Comparison of ENCODE assay signal across 22 cellular contexts in the genomic region with DNA sequence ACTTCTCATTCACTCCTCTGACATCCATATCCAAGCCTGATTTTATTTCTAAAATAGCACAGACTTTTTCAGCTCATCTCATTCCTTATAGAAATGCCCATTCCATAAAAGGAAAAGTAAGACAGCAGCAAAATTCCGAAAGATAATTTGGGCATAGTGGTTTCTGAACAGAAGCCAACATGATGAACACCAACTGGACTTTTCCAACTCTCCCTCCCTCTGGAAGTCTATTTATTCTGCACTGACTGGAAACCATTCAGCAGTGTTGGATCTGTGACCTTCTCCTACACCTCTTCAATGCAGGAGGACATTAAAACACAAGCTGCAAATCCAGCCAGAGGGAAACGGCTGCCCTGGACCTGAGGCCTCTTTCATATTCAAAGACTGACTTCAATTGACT.
"Had no signal": no experiment of that assay in that cellular context is flagged by ENCODE, and none has a peak within 500 bp of the region (broad histone marks: within the 10 kb centered on the region; RNA-seq: fewer than 3 reads in every experiment).

No MANE protein-coding gene starts in this region.

- H3K27ac ChIP-seq: dorsolateral prefrontal cortex, foreskin keratinocyte, gastroesophageal sphincter, heart left ventricle, hepatocyte, neural progenitor cell, prostate gland, sigmoid colon, skin epidermis, suprapubic skin, transverse colon, upper lobe of right lung, uterus had no signal

- H3K79me2 ChIP-seq: hepatocyte had no signal

- H3K4me2 ChIP-seq: hepatocyte, neural progenitor cell had no signal

- H3K9me3 ChIP-seq: gastroesophageal sphincter, prostate gland, sigmoid colon, suprapubic skin, transverse colon, uterus had no signal

- H3K36me3 ChIP-seq: gastroesophageal sphincter, heart left ventricle, neural progenitor cell, prostate gland, sigmoid colon, suprapubic skin, transverse colon, upper lobe of right lung, uterus had no signal

- H3K27me3 ChIP-seq: foreskin keratinocyte, gastroesophageal sphincter, heart left ventricle, hepatocyte, neural progenitor cell, sigmoid colon, suprapubic skin, transverse colon, upper lobe of right lung, uterus had no signal

- H3K9ac ChIP-seq: neural progenitor cell had no signal

- ATAC-seq: foreskin keratinocyte; gastroesophageal sphincter; heart left ventricle; left lobe of liver; naive thymus-derived CD4-positive, alpha-beta T cell; right cardiac atrium; stimulated activated naive B cell treated with anti-CD40 and anti-IgM and Interleukin-4, amounts not matched to agents 10 μg/mL and 1 μg/mL and 100 μg/mL, for 72 hours; upper lobe of right lung had no signal

- H3K4me3 ChIP-seq: dorsolateral prefrontal cortex, gastroesophageal sphincter, heart left ventricle, hepatocyte, lung, neural progenitor cell, prostate gland, sigmoid colon, skin epidermis, suprapubic skin, transverse colon, upper lobe of right lung, uterus had no signal

- H2AFZ ChIP-seq: hepatocyte, neural progenitor cell had no signal

- DNase-seq: dorsolateral prefrontal cortex; effector CD4-positive, alpha-beta T cell; foreskin keratinocyte; heart left ventricle; kidney; naive thymus-derived CD4-positive, alpha-beta T cell; right cardiac atrium; sigmoid colon; stimulated activated CD4-positive, alpha-beta T cell treated with anti-CD3 and anti-CD28 coated beads, Interleukin-15, amount 100 ng/mL, for 24 hours; stimulated activated CD4-positive, alpha-beta T cell treated with anti-CD3 and anti-CD28 coated beads, Interleukin-2, amount 100 ng/mL, for 48 hours; stimulated activated naive B cell treated with anti-CD40 and anti-IgM and Interleukin-4, amounts not matched to agents 10 μg/mL and 1 μg/mL and 100 μg/mL, for 72 hours; transverse colon; upper lobe of right lung; uterus had no signal

- H3K4me1 ChIP-seq: foreskin keratinocyte, heart left ventricle, neural progenitor cell, prostate gland, sigmoid colon, suprapubic skin, transverse colon, upper lobe of right lung, uterus had no signal
